2 cellular contexts compared by ENCODE assay signal in the genomic region with DNA sequence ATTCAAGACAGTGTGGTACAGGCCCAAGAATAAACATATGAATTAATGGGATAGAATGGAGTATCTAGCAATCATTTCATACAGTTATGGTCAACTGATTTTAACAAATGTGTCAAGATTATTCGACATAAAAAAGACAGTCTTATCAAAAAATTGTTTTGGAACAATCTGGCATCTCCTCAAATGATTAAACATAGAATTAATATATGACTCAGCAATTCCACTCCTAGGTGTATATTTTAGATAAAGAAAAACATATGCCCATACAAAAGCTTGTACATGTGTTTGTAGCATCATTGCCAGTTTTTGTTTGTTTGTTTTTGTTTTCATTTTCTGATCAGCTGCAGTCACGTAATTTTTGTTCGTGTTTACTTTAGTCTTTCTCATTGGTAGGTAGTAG.
TF ChIP-seq lines count a peak whose summit lies in the region.

No MANE protein-coding gene starts in this region.

TF ChIP-seq in HepG2, 621 proteins besides CTCF, POLR2A, EP300 and RAD21:
- TF ChIP-seq MAFF (IDR thresholded peaks at IDR 0.05; ENCODE audit: low read depth, low read length) = peak; percentile 26; the same call in 1 of the 2 replicates
- TF ChIP-seq ZNF343 (CRISPR knock-in tag; IDR thresholded peaks at IDR 0.05) = no peak
- peak; percentile 26 to 56; a peak in 3 of 4 replicates for TF ChIP-seq MAFK (conservative IDR thresholded peaks at IDR 0.05 in 1 of 2, IDR thresholded peaks at IDR 0.05 in 1 of 2; ENCODE audit: low read length in 2 of 2)
- peak; percentile 55; the same call in 1 of the 2 replicates for TF ChIP-seq NFE2L2 (IDR thresholded peaks at IDR 0.05; ENCODE audit: low read length)
- TF ChIP-seq, protein P1, sequence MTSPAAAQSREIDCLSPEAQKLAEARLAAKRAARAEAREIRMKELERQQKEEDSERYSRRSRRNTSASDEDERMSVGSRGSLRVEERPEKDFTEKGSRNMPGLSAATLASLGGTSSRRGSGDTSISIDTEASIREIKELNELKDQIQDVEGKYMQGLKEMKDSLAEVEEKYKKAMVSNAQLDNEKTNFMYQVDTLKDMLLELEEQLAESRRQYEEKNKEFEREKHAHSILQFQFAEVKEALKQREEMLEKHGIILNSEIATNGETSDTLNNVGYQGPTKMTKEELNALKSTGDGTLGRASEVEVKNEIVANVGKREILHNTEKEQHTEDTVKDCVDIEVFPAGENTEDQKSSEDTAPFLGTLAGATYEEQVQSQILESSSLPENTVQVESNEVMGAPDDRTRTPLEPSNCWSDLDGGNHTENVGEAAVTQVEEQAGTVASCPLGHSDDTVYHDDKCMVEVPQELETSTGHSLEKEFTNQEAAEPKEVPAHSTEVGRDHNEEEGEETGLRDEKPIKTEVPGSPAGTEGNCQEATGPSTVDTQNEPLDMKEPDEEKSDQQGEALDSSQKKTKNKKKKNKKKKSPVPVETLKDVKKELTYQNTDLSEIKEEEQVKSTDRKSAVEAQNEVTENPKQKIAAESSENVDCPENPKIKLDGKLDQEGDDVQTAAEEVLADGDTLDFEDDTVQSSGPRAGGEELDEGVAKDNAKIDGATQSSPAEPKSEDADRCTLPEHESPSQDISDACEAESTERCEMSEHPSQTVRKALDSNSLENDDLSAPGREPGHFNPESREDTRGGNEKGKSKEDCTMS (CRISPR knock-in tag; conservative IDR thresholded peaks at IDR 0.05) = no peak

TF ChIP-seq in IMR-90, 13 proteins besides CTCF, POLR2A, EP300 and RAD21:
- TF ChIP-seq SMC3 (IDR thresholded peaks at IDR 0.05; ENCODE audit: low read depth, low read length) = no peak
- TF ChIP-seq MAFK (IDR thresholded peaks at IDR 0.05; ENCODE audit: low read depth, low read length) = peak; percentile 44; the same call in 1 of the 2 replicates
- TF ChIP-seq RCOR1 (IDR thresholded peaks at IDR 0.05; ENCODE audit: insufficient replicate concordance, low read length) = no peak
- peak; percentile 67 for TF ChIP-seq NFE2L2 (IDR thresholded peaks at IDR 0.05; ENCODE audit: low read depth, low read length)
- TF ChIP-seq CHD1 (IDR thresholded peaks at IDR 0.05; ENCODE audit: low read depth, low read length) = no peak
